23 cellular contexts compared by ENCODE assay signal in the genomic region with DNA sequence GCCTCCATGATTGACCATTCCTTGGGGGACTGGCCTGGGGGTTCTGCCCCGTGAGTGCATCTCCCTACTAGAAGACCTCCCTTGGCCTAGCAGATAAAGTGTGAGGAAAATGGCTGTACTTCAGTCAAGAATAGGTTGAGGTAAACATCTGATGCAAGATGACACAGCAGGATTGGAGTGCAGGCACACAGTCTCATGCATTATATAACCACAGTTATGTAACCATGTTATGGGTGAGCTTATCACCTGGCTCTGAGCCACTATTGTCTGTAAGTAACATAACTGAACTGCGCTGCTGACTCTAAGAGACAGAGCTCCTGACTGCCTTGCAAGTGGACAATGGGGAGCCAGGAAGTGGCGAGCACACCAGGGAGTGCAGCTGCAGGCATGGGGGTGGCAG.
A peak's percentile ranks its signal among the peaks of the same experiment; 100 is the strongest.
DNase-seq lines count a peak whose midpoint lies in the region; ATAC-seq, FAIRE-seq and TF ChIP-seq lines count a peak whose summit lies in the region.
"Had no signal": no experiment of that assay in that cellular context is flagged by ENCODE, and none has a peak within 500 bp of the region (broad histone marks: within the 10 kb centered on the region; RNA-seq: fewer than 3 reads in every experiment).

No MANE protein-coding gene starts in this region.

- 0 out of 2 replicates have a peak overlapping the region, but pooled peaks have one; percentile 53 for H3K14ac ChIP-seq in H9 (ENCODE audit: insufficient read depth, low read length)

- no TSS peak for BruUV-seq in HepG2 (replicated peaks; lab: Mats Ljungman, UMichigan)

- H3K18ac ChIP-seq in H9 (ENCODE audit: insufficient read length, low read depth, low read length), result no peak overlapping the region

- no peak overlapping the region for H2BK20ac ChIP-seq in H9 (ENCODE audit: low read depth, low read length, poor library complexity, severe bottlenecking)

- H3K79me1 ChIP-seq in H9 (ENCODE audit: insufficient read depth, low read depth, low read length, poor library complexity, severe bottlenecking), result no peaks in the 10 kb centered on the region

- H3T11ph ChIP-seq in H9 (ENCODE audit: low read length), result no peak overlapping the region

- no peak overlapping the region for H4K5ac ChIP-seq in H9 (ENCODE audit: insufficient read length, low read depth, low read length)

- in situ Hi-C loops in HepG2 (cut with HindIII; ENCODE audit: extremely low pct_ligation_motif_present, low pct_unique_long_range_greater_than_20kb), result no loop called here

- peak overlapping the region in 1 of 3 experiments; percentile 74; a peak in 1 of 7 replicates for H3K27ac Mint-ChIP-seq in H9
- H3K27ac Mint-ChIP-seq: activated naive CD8-positive, alpha-beta T cell treated with anti-CD3 and anti-CD28 coated beads for 36 hours; activated T-cell treated with anti-CD3 and anti-CD28 coated beads, Interleukin-2, amount 50 U/mL, for 72 hours; stimulated activated naive B cell treated with anti-CD40 and anti-IgM and Interleukin-4, amounts not matched to agents 10 μg/mL and 1 μg/mL and 100 μg/mL, for 72 hours; WTC11 had no signal

- H3K9me3 Mint-ChIP-seq in H9, result no peaks in the 10 kb centered on the region; a peak in 1 of 5 replicates
- H3K9me3 Mint-ChIP-seq: activated naive CD8-positive, alpha-beta T cell treated with anti-CD3 and anti-CD28 coated beads for 36 hours had no signal

- H3K4me3 Mint-ChIP-seq in H9, result no peak overlapping the region
- H3K4me3 Mint-ChIP-seq: activated naive CD8-positive, alpha-beta T cell treated with anti-CD3 and anti-CD28 coated beads for 36 hours; activated T-cell treated with anti-CD3 and anti-CD28 coated beads, Interleukin-2, amount 50 U/mL, for 72 hours; stimulated activated naive B cell treated with anti-CD40 and anti-IgM and Interleukin-4, amounts not matched to agents 10 μg/mL and 1 μg/mL and 100 μg/mL, for 72 hours; WTC11 had no signal

- H3K9me3 ChIP-seq in H9 (ENCODE audit: control insufficient read depth, low read depth, low read length) (no peaks in the 10 kb centered on the region), HepG2 (ENCODE audit: low read length) (peaks cover 74% of the 10 kb centered on the region), vagina (no peaks in the 10 kb centered on the region)
- H3K9me3 ChIP-seq: heart left ventricle, MG63, tibial nerve had no signal

- H3K4ac ChIP-seq in H9 (ENCODE audit: low read depth, low read length), result no peak overlapping the region

- no peak for TF ChIP-seq CTCF in H9 (conservative IDR thresholded peaks at IDR 0.05)
- no peak for TF ChIP-seq CTCF in HepG2 (CRISPR knock-in tag; IDR thresholded peaks at IDR 0.05)
- TF ChIP-seq CTCF in vagina (IDR thresholded peaks at IDR 0.05), result no peak

- no peaks in the 10 kb centered on the region for H3K23me2 ChIP-seq in H9 (ENCODE audit: insufficient read length, low read depth, low read length, poor library complexity, severe bottlenecking)

- FAIRE-seq in HepG2 (lab: Jason Lieb, UNC), result no peak
- FAIRE-seq: HTR-8/SVneo, islet of Langerhans, RCC 7860 had no signal

- H4K20me1 ChIP-seq in H9 (ENCODE audit: control insufficient read depth, insufficient read depth, insufficient read length), result no peaks in the 10 kb centered on the region
- H4K20me1 ChIP-seq in HepG2 (ENCODE audit: insufficient read depth, low read length), result no peaks in the 10 kb centered on the region
- H4K20me1 ChIP-seq: BLaER1 treated with 17β-estradiol and CSF1 and Interleukin-3, amounts not matched to agents 10 nM and 100 nM had no signal

- H3K4me3 ChIP-seq in HepG2 (replicated peaks in 1 of 3; ENCODE audit: insufficient read depth in 1 of 3, low read depth in 2 of 3, low read length in 3 of 3) (no peak overlapping the region), vagina (no peak overlapping the region)
- H3K4me3 ChIP-seq: BLaER1 treated with 17β-estradiol and CSF1 and Interleukin-3, amounts not matched to agents 10 nM and 100 nM; heart left ventricle; MG63; tibial nerve had no signal

- no peak overlapping the region for H2BK120ac ChIP-seq in H9 (ENCODE audit: low read depth, low read length, poor library complexity, severe bottlenecking)

- H3K79me2 ChIP-seq in H9 (ENCODE audit: insufficient read depth, low read length), result no peaks in the 10 kb centered on the region
- H3K79me2 ChIP-seq in HepG2 (ENCODE audit: insufficient read depth, low read length), result no peaks in the 10 kb centered on the region

- no peak overlapping the region for H2BK12ac ChIP-seq in H9 (ENCODE audit: insufficient read length, low read depth, low read length)

- no peak overlapping the region for H2AK5ac ChIP-seq in H9 (ENCODE audit: insufficient read length, low read length)

- no peak overlapping the region for H2BK5ac ChIP-seq in H9 (ENCODE audit: insufficient read length, low read length)

- CTCF ChIA-PET in HepG2 (lab: Yijun Ruan, JAX; ENCODE audit: low intra/inter-chr PET ratio, low total read pairs), result no interaction called here

- no peak overlapping the region for H4K8ac ChIP-seq in H9 (replicated peaks; ENCODE audit: insufficient read length, low read depth, low read length)

- H3K23ac ChIP-seq in H9 (ENCODE audit: insufficient read length, low read depth, low read length), result no peak overlapping the region

- no peak overlapping the region for H4K91ac ChIP-seq in H9 (ENCODE audit: insufficient read length, low read depth, low read length)

- H3K27me3 ChIP-seq in H9 (ENCODE audit: insufficient read depth, low read length), result no peaks in the 10 kb centered on the region
- H3K27me3 ChIP-seq in HepG2 (ENCODE audit: control insufficient read depth in 1 of 2, insufficient read depth in 2 of 2, low read length in 2 of 2), result no peaks in the 10 kb centered on the region
- H3K27me3 ChIP-seq in vagina, result no peaks in the 10 kb centered on the region
- H3K27me3 ChIP-seq: BLaER1 treated with 17β-estradiol and CSF1 and Interleukin-3, amounts not matched to agents 10 nM and 100 nM; heart left ventricle; MG63; tibial nerve had no signal

- TF ChIP-seq POLR2A in HepG2 (IDR thresholded peaks at IDR 0.05; ENCODE audit: insufficient read depth in 1 of 2, low read depth in 2 of 2, low read length in 2 of 2) (no peak), vagina (IDR thresholded peaks at IDR 0.05) (no peak)

- no peaks in the 10 kb centered on the region for H3K4me1 ChIP-seq in H9 (ENCODE audit: insufficient read depth, low read length)
- no peaks in the 10 kb centered on the region for H3K4me1 ChIP-seq in HepG2 (ENCODE audit: insufficient read depth, low read length)
- no peaks in the 10 kb centered on the region for H3K4me1 ChIP-seq in vagina
- H3K4me1 ChIP-seq: heart left ventricle, tibial nerve had no signal

- TF ChIP-seq RAD21 in HepG2 (CRISPR knock-in tag; IDR thresholded peaks at IDR 0.05), result no peak

- no peaks in the 10 kb centered on the region for H3K27me3 Mint-ChIP-seq in H9 (ENCODE audit: low read depth)
- H3K27me3 Mint-ChIP-seq: activated naive CD8-positive, alpha-beta T cell treated with anti-CD3 and anti-CD28 coated beads for 36 hours; stimulated activated naive B cell treated with anti-CD40 and anti-IgM and Interleukin-4, amounts not matched to agents 10 μg/mL and 1 μg/mL and 100 μg/mL, for 72 hours had no signal

- no peak for ATAC-seq in HepG2
- ATAC-seq: activated T-cell treated with anti-CD3 and anti-CD28 coated beads, Interleukin-2, amount 50 U/mL, for 72 hours; WTC11 had no signal

- POLR2A ChIA-PET in HepG2 (lab: Yijun Ruan, JAX), result no interaction called here

- TF ChIP-seq EP300 in HepG2 (IDR thresholded peaks at IDR 0.05; ENCODE audit: low read depth in 2 of 2, low read length in 2 of 2), result no peak
- TF ChIP-seq EP300 in HepG2 (CRISPR knock-in tag; IDR thresholded peaks at IDR 0.05; ENCODE audit: borderline replicate concordance), result no peak

- H3K27ac ChIP-seq in H9 (ENCODE audit: insufficient read length, low read depth, low read length) (no peak overlapping the region), HepG2 (ENCODE audit: extremely low read length, insufficient read depth, low read length) (no peak overlapping the region), vagina (no peak overlapping the region)
- H3K27ac ChIP-seq: 22Rv1; BLaER1 treated with 17β-estradiol and CSF1 and Interleukin-3, amounts not matched to agents 10 nM and 100 nM; heart left ventricle; tibial nerve had no signal

- no peak overlapping the region for H2BK15ac ChIP-seq in H9 (ENCODE audit: low read depth, low read length)

- H3K4me2 ChIP-seq in H9 (ENCODE audit: insufficient read depth, insufficient read length, low read length) (no peak overlapping the region), HepG2 (ENCODE audit: low read depth, low read length) (no peak overlapping the region)
- H3K4me2 ChIP-seq: BLaER1 treated with 17β-estradiol and CSF1 and Interleukin-3, amounts not matched to agents 10 nM and 100 nM had no signal

- peaks cover 4 to 7% of the 10 kb centered on the region in 2 experiments; a peak in 3 of 4 replicates for H3K4me1 Mint-ChIP-seq in H9
- H3K4me1 Mint-ChIP-seq: activated naive CD8-positive, alpha-beta T cell treated with anti-CD3 and anti-CD28 coated beads for 36 hours; stimulated activated naive B cell treated with anti-CD40 and anti-IgM and Interleukin-4, amounts not matched to agents 10 μg/mL and 1 μg/mL and 100 μg/mL, for 72 hours had no signal

- no peaks in the 10 kb centered on the region for H3K36me3 ChIP-seq in HepG2 (replicated peaks in 1 of 2; ENCODE audit: control insufficient read depth in 1 of 2, insufficient read depth in 2 of 2, low read length in 2 of 2)
- no peaks in the 10 kb centered on the region for H3K36me3 ChIP-seq in vagina
- H3K36me3 ChIP-seq: BLaER1 treated with 17β-estradiol and CSF1 and Interleukin-3, amounts not matched to agents 10 nM and 100 nM; heart left ventricle; MG63; tibial nerve had no signal

- H3K9ac ChIP-seq in H9 (ENCODE audit: extremely low read depth, insufficient read length, low read length) (no peak overlapping the region), HepG2 (ENCODE audit: insufficient read depth, low read depth, low read length) (no peak overlapping the region)
- H3K9ac ChIP-seq: BLaER1 treated with 17β-estradiol and CSF1 and Interleukin-3, amounts not matched to agents 10 nM and 100 nM had no signal

- no CpG with 5 or more reads among the region's 3 CpGs for WGBS in H9 (ENCODE audit: extremely low coverage, insufficient read length, low lambda C conversion rate)
- 27% methylated on average over 3 of the region's 3 CpGs for WGBS in HepG2 (ENCODE audit: low lambda C conversion rate)

- H2AFZ ChIP-seq in H9 (ENCODE audit: low read length) (no peak overlapping the region), HepG2 (ENCODE audit: low read length) (no peak overlapping the region)

- intact Hi-C loops in HepG2 (cut with micrococcal nuclease; ENCODE audit: unreplicated experiment) (loop anchor here (1.0 kb wide), 1 partner anchor 9 kb away; no protein-coding TSS in a partner anchor), vagina (cut with DNase I) (no loop called here)

- H3K36me3 Mint-ChIP-seq in H9 (ENCODE audit: insufficient read depth in 1 of 3, low read depth in 3 of 3), result no peaks in the 10 kb centered on the region
- H3K36me3 Mint-ChIP-seq: activated naive CD8-positive, alpha-beta T cell treated with anti-CD3 and anti-CD28 coated beads for 36 hours; stimulated activated naive B cell treated with anti-CD40 and anti-IgM and Interleukin-4, amounts not matched to agents 10 μg/mL and 1 μg/mL and 100 μg/mL, for 72 hours; WTC11 had no signal

- no peak overlapping the region for H3K56ac ChIP-seq in H9 (ENCODE audit: insufficient read length, low read depth, low read length)

- DNase-seq in DMS 273 (lab: John Stamatoyannopoulos, UW; ENCODE audit: unreplicated experiment) (peak; percentile 3), DMS 273 treated with DMSO at 0.1 percent for 48 hours (lab: John Stamatoyannopoulos, UW) (no peak), H9 (no peak), astrocyte of the hippocampus (ENCODE audit: low read depth, low spot score) (peak; percentile 13), HepG2 (ENCODE audit: low spot score) (peak; percentile 40), vagina (ENCODE audit: extremely low spot score in 2 of 2) (no peak), EL (no peak), CD1c-positive myeloid dendritic cell (ENCODE audit: extremely low spot score) (no peak)
- DNase-seq: activated naive CD8-positive, alpha-beta T cell treated with anti-CD3 and anti-CD28 coated beads for 36 hours; activated T-cell treated with anti-CD3 and anti-CD28 coated beads, Interleukin-2, amount 50 U/mL, for 72 hours; caudate nucleus; heart left ventricle; mesendoderm; MG63; NCI-H1930; stimulated activated naive B cell treated with anti-CD40 and anti-IgM and Interleukin-4, amounts not matched to agents 10 μg/mL and 1 μg/mL and 100 μg/mL, for 72 hours had no signal

Comparison
In these comparisons a context has a peak if more than half of its experiments do, and no peak if none do; other contexts are left out.
1. DNase-seq: peak in DMS 273 (single experiment), astrocyte of the hippocampus (single experiment) and HepG2 (single experiment); none in DMS 273 treated with DMSO at 0.1 percent for 48 hours (single experiment), H9 (single experiment), vagina (0 of 2), EL (single experiment) and CD1c-positive myeloid dendritic cell (single experiment).